ENCODE assay signal across 19 cellular contexts in genomic region chr20:57451356-57451755, GRCh38.
DNase-seq lines count a peak whose midpoint lies in the region; ATAC-seq, FAIRE-seq and TF ChIP-seq lines count a peak whose summit lies in the region.
"Had no signal": no experiment of that assay in that cellular context is flagged by ENCODE, and none has a peak within 500 bp of the region (broad histone marks: within the 10 kb centered on the region; RNA-seq: fewer than 3 reads in every experiment).

No MANE protein-coding gene starts in this region.

- no peak overlapping the region for H3K18ac ChIP-seq in H1 (ENCODE audit: extremely low read depth, low read length)

- H3K27ac ChIP-seq in H1 (ENCODE audit: low read depth, low read length) (no peak overlapping the region), sigmoid colon (peak overlapping the region; percentile 67 to 71 (median 70))
- H3K27ac ChIP-seq: breast epithelium had no signal

- peaks cover 2% of the 10 kb centered on the region; the same call in 1 of the 2 replicates for H3K23me2 ChIP-seq in H1 (ENCODE audit: low read depth, low read length)

- intact Hi-C loops in activated CD4-positive, alpha-beta T cell treated with anti-CD3 and anti-CD28 coated beads for 36 hours (cut with DNase I, micrococcal nuclease) = no loop called here
- intact Hi-C loops in activated CD4-positive, alpha-beta T cell treated with anti-CD3 and anti-CD28 coated beads, Interleukin-2, amount 10 ng/mL, durations not matched to agents 24 days and 14 days (cut with micrococcal nuclease) = no loop called here
- intact Hi-C loops in sigmoid colon (cut with DNase I) = no loop called here

- H3K9me3 ChIP-seq in H1 (ENCODE audit: insufficient read depth in 2 of 2, low read depth in 1 of 2, low read length in 1 of 2) (no peaks in the 10 kb centered on the region; a peak in 1 of 4 replicates), sigmoid colon (no peaks in the 10 kb centered on the region), HAP-1 (no peaks in the 10 kb centered on the region)
- H3K9me3 ChIP-seq: breast epithelium, thoracic aorta had no signal

- H3K4me1 Mint-ChIP-seq in activated CD4-positive, alpha-beta T cell treated with anti-CD3 and anti-CD28 coated beads for 36 hours = peaks cover 33% of the 10 kb centered on the region
- H3K4me1 Mint-ChIP-seq in activated CD4-positive, alpha-beta T cell treated with anti-CD3 and anti-CD28 coated beads, Interleukin-2, amount 10 ng/mL, durations not matched to agents 24 days and 14 days = peaks cover 12% of the 10 kb centered on the region

- H3K36me3 Mint-ChIP-seq in activated CD4-positive, alpha-beta T cell treated with anti-CD3 and anti-CD28 coated beads for 36 hours (ENCODE audit: low read depth) = peaks cover 4% of the 10 kb centered on the region
- no peaks in the 10 kb centered on the region for H3K36me3 Mint-ChIP-seq in activated CD4-positive, alpha-beta T cell treated with anti-CD3 and anti-CD28 coated beads, Interleukin-2, amount 10 ng/mL, durations not matched to agents 24 days and 14 days (ENCODE audit: low read depth)
- H3K36me3 Mint-ChIP-seq: WTC11 had no signal

- DNase-seq in activated CD4-positive, alpha-beta T cell treated with anti-CD3 and anti-CD28 coated beads for 36 hours = no peak
- DNase-seq in activated CD4-positive, alpha-beta T cell treated with anti-CD3 and anti-CD28 coated beads, Interleukin-2, amount 10 ng/mL, durations not matched to agents 24 days and 14 days = no peak
- DNase-seq in NB4 (ENCODE audit: low read depth) (no peak), H1 (ENCODE audit: low read depth in 1 of 2, low spot score in 2 of 2) (no peak), sigmoid colon (no peak), CD1c-positive myeloid dendritic cell (ENCODE audit: extremely low spot score) (no peak), NCI-H2227 treated with DMSO at 0.1 percent for 48 hours (lab: John Stamatoyannopoulos, UW) (no peak), HAP-1 (ENCODE audit: low spot score in 2 of 2) (no peak)
- DNase-seq: 8988T; activated CD8-positive, alpha-beta memory T cell treated with anti-CD3 and anti-CD28 coated beads, Interleukin-2, amount 50 U/mL, for 4 hours; EL; H9; NCI-H1048; NCI-H69; retina had no signal

- no peaks in the 10 kb centered on the region for H3K9me3 Mint-ChIP-seq in activated CD4-positive, alpha-beta T cell treated with anti-CD3 and anti-CD28 coated beads for 36 hours (ENCODE audit: low read depth)
- H3K9me3 Mint-ChIP-seq in activated CD4-positive, alpha-beta T cell treated with anti-CD3 and anti-CD28 coated beads, Interleukin-2, amount 10 ng/mL, durations not matched to agents 24 days and 14 days = no peaks in the 10 kb centered on the region
- H3K9me3 Mint-ChIP-seq: H9 had no signal

- H3K4ac ChIP-seq in H1 (replicated peaks; ENCODE audit: insufficient read length, low read depth, low read length) = no peak overlapping the region

- no peak for TF ChIP-seq CTCF in NB4 (IDR thresholded peaks at IDR 0.05; ENCODE audit: low read depth, low read length)
- TF ChIP-seq CTCF in H1 (IDR thresholded peaks at IDR 0.05; ENCODE audit: control extremely low read depth in 1 of 3, insufficient read depth in 1 of 3, low read depth in 1 of 3, low read length in 3 of 3) = no peak
- TF ChIP-seq CTCF in sigmoid colon (IDR thresholded peaks at IDR 0.05) = no peak

- H2AK5ac ChIP-seq in H1 (ENCODE audit: low read depth, low read length) = no peak overlapping the region

- no peak overlapping the region for H2BK15ac ChIP-seq in H1 (ENCODE audit: low read length)

- no peak overlapping the region for H4K8ac ChIP-seq in H1 (ENCODE audit: extremely low read depth, insufficient read depth, low read length)

- POLR2A ChIA-PET in activated CD4-positive, alpha-beta T cell treated with anti-CD3 and anti-CD28 coated beads for 36 hours (lab: Charles Lee) = no interaction called here
- POLR2A ChIA-PET in H1 (lab: Charles Lee; ENCODE audit: partially characterized antibody) = interaction anchor here (1.5 kb wide), 1 partner anchor 8 kb away, joined by 4 read pairs; no protein-coding TSS in a partner anchor

- TF ChIP-seq EP300 in H1 (IDR thresholded peaks at IDR 0.05; ENCODE audit: borderline replicate concordance in 1 of 2, low read depth in 2 of 2, low read length in 2 of 2) (no peak), sigmoid colon (IDR thresholded peaks at IDR 0.05) (no peak)

- WGBS in H1 (ENCODE audit: extremely low coverage in 1 of 2, insufficient coverage in 1 of 2, insufficient read length in 1 of 2, insufficient replicate concordance in 2 of 2, low coverage in 1 of 2, low lambda C conversion rate in 2 of 2, missing lambda C conversion rate in 1 of 2), 2 experiments = 83% methylated on average over 7 of the region's 7 CpGs; no CpG with 5 or more reads in 1 of the 2 experiments
- WGBS in sigmoid colon, 2 donors = 79 to 86% methylated on average over 7 of the region's 7 CpGs

- CTCF ChIA-PET in activated CD4-positive, alpha-beta T cell treated with anti-CD3 and anti-CD28 coated beads for 36 hours (lab: Charles Lee) = interaction anchor here (0.7 kb wide), 1 partner anchor 169 kb away, joined by 3 read pairs; no protein-coding TSS in a partner anchor
- CTCF ChIA-PET in H1 (lab: Charles Lee; ENCODE audit: partially characterized antibody) = interaction anchor here (1.0 to 1.1 kb wide), 3 partner anchors 11 to 45 kb away, joined by 3 to 4 read pairs (median 3); no protein-coding TSS in a partner anchor

- H3K27me3 ChIP-seq in H1 (replicated peaks in 1 of 4; ENCODE audit: control insufficient read depth in 3 of 4, extremely low read depth in 1 of 4, insufficient read depth in 3 of 4, low read length in 3 of 4) = no peaks in the 10 kb centered on the region
- no peaks in the 10 kb centered on the region for H3K27me3 ChIP-seq in sigmoid colon
- peaks cover 8% of the 10 kb centered on the region for H3K27me3 ChIP-seq in HAP-1 (ENCODE audit: low read depth)

- no peak for TF ChIP-seq POLR2A in NB4 (IDR thresholded peaks at IDR 0.05; ENCODE audit: extremely low read depth, insufficient read length)
- no peak for TF ChIP-seq POLR2A in H1 (IDR thresholded peaks at IDR 0.05; ENCODE audit: control extremely low read depth in 1 of 2, low read depth in 2 of 2, low read length in 2 of 2)
- TF ChIP-seq POLR2A in sigmoid colon (IDR thresholded peaks at IDR 0.05) = no peak

- no peak overlapping the region for H4K91ac ChIP-seq in H1 (replicated peaks; ENCODE audit: insufficient read length, low read length)

- H3K79me2 ChIP-seq in H1 (ENCODE audit: control insufficient read depth in 1 of 2, insufficient read depth in 2 of 2, low read length in 2 of 2) = no peaks in the 10 kb centered on the region

- H2BK20ac ChIP-seq in H1 (ENCODE audit: low read length) = 0 out of 2 replicates have a peak overlapping the region, but pooled peaks have one; percentile 18

- no peak overlapping the region for H4K5ac ChIP-seq in H1 (ENCODE audit: insufficient read length, low read depth, low read length)

- no peak overlapping the region for H2BK12ac ChIP-seq in H1 (ENCODE audit: low read depth, low read length)

- no peak overlapping the region for H2BK120ac ChIP-seq in H1 (replicated peaks; ENCODE audit: low read depth, low read length)

- no peaks in the 10 kb centered on the region for H3K79me1 ChIP-seq in H1 (ENCODE audit: low read depth, low read length)

- H3K4me2 ChIP-seq in H1 (ENCODE audit: insufficient read depth in 1 of 2, low read depth in 2 of 2, low read length in 2 of 2) = no peak overlapping the region

- in situ Hi-C loops in HAP-1 (cut with MboI; ENCODE audit: low sequenced_read_pairs) = no loop called here

- peak overlapping the region; percentile 29 for H3K4me3 ChIP-seq in NB4 (ENCODE audit: low read depth, low read length)
- no peak overlapping the region for H3K4me3 ChIP-seq in H1 (ENCODE audit: extremely low read depth in 1 of 4, insufficient read depth in 2 of 4, low read depth in 3 of 4, low read length in 4 of 4)
- H3K4me3 ChIP-seq in sigmoid colon = no peak overlapping the region
- no peak overlapping the region for H3K4me3 ChIP-seq in HAP-1
- H3K4me3 ChIP-seq: breast epithelium, thoracic aorta had no signal

- no peak overlapping the region for H3K56ac ChIP-seq in H1 (replicated peaks; ENCODE audit: insufficient read length, low read depth, low read length)

- no peak overlapping the region for H3K9ac ChIP-seq in H1 (replicated peaks in 1 of 4; ENCODE audit: extremely low read depth in 1 of 4, low read depth in 3 of 4, low read length in 3 of 4)

- no peaks in the 10 kb centered on the region for H3K27me3 Mint-ChIP-seq in activated CD4-positive, alpha-beta T cell treated with anti-CD3 and anti-CD28 coated beads for 36 hours
- H3K27me3 Mint-ChIP-seq in activated CD4-positive, alpha-beta T cell treated with anti-CD3 and anti-CD28 coated beads, Interleukin-2, amount 10 ng/mL, durations not matched to agents 24 days and 14 days = peaks cover 18% of the 10 kb centered on the region

- H3K4me1 ChIP-seq in H1 (replicated peaks in 1 of 4; ENCODE audit: control insufficient read depth in 3 of 4, insufficient read depth in 4 of 4, low read length in 3 of 4) (peaks cover 0 to 2% (median 0%) of the 10 kb centered on the region in 4 experiments; a peak in 2 of 7 replicates), sigmoid colon (peaks cover 0 to 38% (median 36%) of the 10 kb centered on the region in 4 donors), HAP-1 (no peaks in the 10 kb centered on the region)
- H3K4me1 ChIP-seq: breast epithelium had no signal

- ATAC-seq in activated CD4-positive, alpha-beta T cell treated with anti-CD3 and anti-CD28 coated beads for 36 hours = no peak
- ATAC-seq: Panc1, WTC11 had no signal

- H3K14ac ChIP-seq in H1 (ENCODE audit: insufficient read length) = no peak overlapping the region

- H3K27ac Mint-ChIP-seq in activated CD4-positive, alpha-beta T cell treated with anti-CD3 and anti-CD28 coated beads for 36 hours = peak overlapping the region; percentile 64
- H3K27ac Mint-ChIP-seq in activated CD4-positive, alpha-beta T cell treated with anti-CD3 and anti-CD28 coated beads, Interleukin-2, amount 10 ng/mL, durations not matched to agents 24 days and 14 days = no peak overlapping the region
- H3K27ac Mint-ChIP-seq: WTC11 had no signal

- H3K36me3 ChIP-seq in H1 (ENCODE audit: control insufficient read depth in 2 of 4, insufficient read depth in 4 of 4, low read length in 3 of 4) (no peaks in the 10 kb centered on the region), sigmoid colon (no peaks in the 10 kb centered on the region), HAP-1 (replicated peaks) (no peaks in the 10 kb centered on the region)
- H3K36me3 ChIP-seq: breast epithelium, thoracic aorta had no signal

- no peak overlapping the region for H2AFZ ChIP-seq in H1 (ENCODE audit: low read length)

- no peak for FAIRE-seq in H1 (lab: Jason Lieb, UNC)

- no peak overlapping the region for H2BK5ac ChIP-seq in H1 (ENCODE audit: low read depth, low read length)

- H3K4me3 Mint-ChIP-seq in activated CD4-positive, alpha-beta T cell treated with anti-CD3 and anti-CD28 coated beads for 36 hours = no peak overlapping the region
- H3K4me3 Mint-ChIP-seq in activated CD4-positive, alpha-beta T cell treated with anti-CD3 and anti-CD28 coated beads, Interleukin-2, amount 10 ng/mL, durations not matched to agents 24 days and 14 days = no peak overlapping the region
- H3K4me3 Mint-ChIP-seq: WTC11 had no signal

- no peak overlapping the region for H3K23ac ChIP-seq in H1 (ENCODE audit: insufficient read length)

- peaks cover 0 to 1% of the 10 kb centered on the region in 2 experiments for H4K20me1 ChIP-seq in H1 (replicated peaks in 1 of 2; ENCODE audit: control insufficient read depth in 1 of 2, insufficient read depth in 2 of 2, low read length in 2 of 2)

- no peak for TF ChIP-seq RAD21 in H1 (IDR thresholded peaks at IDR 0.05 in 1 of 2, conservative IDR thresholded peaks at IDR 0.05 in 1 of 2; ENCODE audit: low read depth in 2 of 2, low read length in 2 of 2)
